In the genomic region with DNA sequence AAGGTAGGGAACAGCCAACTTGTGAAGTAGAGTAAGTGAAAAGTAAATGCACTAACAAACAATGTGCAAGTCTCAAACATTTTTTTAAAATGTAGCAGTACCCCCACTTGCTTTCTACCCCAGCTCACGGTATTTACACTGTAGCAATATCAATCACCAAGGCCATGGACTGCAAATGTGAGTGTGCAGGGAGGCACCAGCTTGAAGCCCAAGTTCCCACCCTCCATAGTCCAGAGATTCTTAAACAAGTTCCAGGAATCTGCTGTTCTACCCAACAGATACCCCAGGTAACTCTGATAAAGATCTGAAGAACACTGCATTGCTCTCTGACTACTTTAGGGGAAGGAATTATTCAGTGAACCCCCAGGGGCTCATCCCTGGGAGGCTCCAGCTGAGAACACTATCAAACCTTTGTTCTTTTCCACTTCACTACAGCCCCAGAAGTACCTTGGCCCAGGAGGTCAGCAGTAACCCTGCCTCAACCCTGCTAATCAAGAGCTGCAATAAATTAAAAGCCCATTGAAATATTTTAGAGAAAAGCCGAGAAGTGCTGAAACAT, we compare ENCODE assay signal across 12 cellular contexts.
A peak's percentile ranks its signal among the peaks of the same experiment; 100 is the strongest.
DNase-seq lines count a peak whose midpoint lies in the region; ATAC-seq and TF ChIP-seq lines count a peak whose summit lies in the region.
"Had no signal": no experiment of that assay in that cellular context is flagged by ENCODE, and none has a peak within 500 bp of the region (broad histone marks: within the 10 kb centered on the region; RNA-seq: fewer than 3 reads in every experiment).

No MANE protein-coding gene starts in this region.

- H3K79me2 ChIP-seq in mesendoderm (ENCODE audit: control insufficient read depth, insufficient read depth, low read length), result no peaks in the 10 kb centered on the region

- no peak overlapping the region for H3K23ac ChIP-seq in mesendoderm (ENCODE audit: low read length)

- H4K8ac ChIP-seq in mesendoderm (ENCODE audit: low read depth, low read length), result no peak overlapping the region

- no CpG with 5 or more reads among the region's 2 CpGs for WGBS in mesendoderm (ENCODE audit: extremely low coverage, insufficient coverage, low lambda C conversion rate)
- WGBS in transverse colon (ENCODE audit: low coverage in 1 of 2), 2 donors, result 78 to 81% methylated on average over 2 of the region's 2 CpGs

- no peak overlapping the region for H2BK120ac ChIP-seq in mesendoderm (ENCODE audit: low read depth, low read length)

- H3K79me1 ChIP-seq in mesendoderm (ENCODE audit: low read length), result no peaks in the 10 kb centered on the region

- in situ Hi-C loops in transverse colon (cut with MboI; ENCODE audit: low pct_ligation_motif_present in 1 of 4, low pct_unique_long_range_greater_than_20kb in 1 of 4, low sequenced_read_pairs in 3 of 4), result no loop called here

- H2AK5ac ChIP-seq in mesendoderm (ENCODE audit: low read length), result no peak overlapping the region

- intact Hi-C loops in left ventricle myocardium superior (cut with micrococcal nuclease), result no loop called here
- intact Hi-C loops in ascending aorta (cut with DNase I), result loop anchor here (2.0 kb wide), 1 partner anchor 87 kb away; no protein-coding TSS in a partner anchor
- intact Hi-C loops in transverse colon (cut with DNase I; ENCODE audit: low total_unique reads), result no loop called here

- no peaks in the 10 kb centered on the region for H3K9me3 ChIP-seq in cardiac muscle cell (ENCODE audit: low read depth)
- no peaks in the 10 kb centered on the region for H3K9me3 ChIP-seq in ascending aorta
- no peaks in the 10 kb centered on the region for H3K9me3 ChIP-seq in transverse colon
- H3K9me3 ChIP-seq: vagina had no signal

- no peak overlapping the region for H3K4me2 ChIP-seq in mesendoderm (ENCODE audit: low read length)

- no peak for TF ChIP-seq EP300 in transverse colon (IDR thresholded peaks at IDR 0.05; ENCODE audit: low read depth)

- H3K4me1 ChIP-seq in cardiac muscle cell (ENCODE audit: low read depth) (peaks cover 19% of the 10 kb centered on the region), ascending aorta (peaks cover 10 to 25% of the 10 kb centered on the region in 2 donors), mesendoderm (ENCODE audit: control insufficient read depth, low read depth, low read length) (peaks cover 12% of the 10 kb centered on the region), transverse colon (peaks cover 4 to 26% (median 12%) of the 10 kb centered on the region in 4 donors)

- no peak overlapping the region for H3K9ac ChIP-seq in mesendoderm (ENCODE audit: low read length)

- peak overlapping the region; percentile 44 for H3K27ac ChIP-seq in cardiac muscle cell
- H3K27ac ChIP-seq in ascending aorta, result peak overlapping the region; percentile 81 to 85
- peak overlapping the region; percentile 79 for H3K27ac ChIP-seq in mesendoderm (ENCODE audit: low read depth, low read length)
- peak overlapping the region in 3 of 4 donors; percentile 15 to 20 (median 16) for H3K27ac ChIP-seq in transverse colon

- H3K18ac ChIP-seq in mesendoderm (ENCODE audit: low read length), result peak overlapping the region; percentile 98

- H3K4ac ChIP-seq in mesendoderm (ENCODE audit: low read depth, low read length), result no peak overlapping the region

- DNase-seq in cardiac muscle cell (ENCODE audit: low read depth in 1 of 2, low spot score in 1 of 2) (no peak), left ventricle myocardium superior (no peak), ascending aorta (ENCODE audit: low spot score in 2 of 2) (no peak), mesendoderm (peak; percentile 85), transverse colon (no peak)
- DNase-seq in activated effector memory CD4-positive, alpha-beta T cell treated with Interleukin-2 at 50 U/mL for 16 hours, result no peak
- no peak for DNase-seq in stimulated activated CD4-positive, alpha-beta T cell treated with anti-CD3 and anti-CD28 coated beads, Interleukin-2, amount 100 ng/mL, for 48 hours
- DNase-seq: activated gamma-delta T cell treated with Interleukin-2 at 50 U/mL for 16 hours, NCI-H2107 had no signal

- H3K27me3 ChIP-seq in cardiac muscle cell, result no peaks in the 10 kb centered on the region
- H3K27me3 ChIP-seq in ascending aorta, result no peaks in the 10 kb centered on the region
- H3K27me3 ChIP-seq in mesendoderm (ENCODE audit: insufficient read depth, low read length, poor library complexity), result no peaks in the 10 kb centered on the region
- no peaks in the 10 kb centered on the region for H3K27me3 ChIP-seq in transverse colon
- H3K27me3 ChIP-seq: vagina had no signal

- H2BK5ac ChIP-seq in mesendoderm (ENCODE audit: low read length), result no peak overlapping the region

- no peak overlapping the region for H3K56ac ChIP-seq in mesendoderm (ENCODE audit: low read length)

- TF ChIP-seq POLR2A in transverse colon (IDR thresholded peaks at IDR 0.05), result no peak

- no peak overlapping the region for H2BK15ac ChIP-seq in mesendoderm (replicated peaks; ENCODE audit: low read depth)

- ATAC-seq in left ventricle myocardium superior, result no peak
- ATAC-seq in GM21529 (IDR thresholded peaks at IDR 0.05; ENCODE audit: unreplicated experiment), result no peak
- ATAC-seq: K562 had no signal

- TF ChIP-seq CTCF in cardiac muscle cell (IDR thresholded peaks at IDR 0.05; ENCODE audit: low read depth, low read length) (no peak), ascending aorta (IDR thresholded peaks at IDR 0.05) (no peak), transverse colon (IDR thresholded peaks at IDR 0.05) (no peak)

- H3K36me3 ChIP-seq in cardiac muscle cell (peaks cover 4% of the 10 kb centered on the region), ascending aorta (peaks cover 0 to 5% of the 10 kb centered on the region in 2 donors), mesendoderm (ENCODE audit: control insufficient read depth, insufficient read depth, low read length) (no peaks in the 10 kb centered on the region), transverse colon (no peaks in the 10 kb centered on the region)
- H3K36me3 ChIP-seq: vagina had no signal

- H3K4me3 ChIP-seq in cardiac muscle cell (no peak overlapping the region), ascending aorta (no peak overlapping the region), mesendoderm (ENCODE audit: low read length) (no peak overlapping the region), transverse colon (no peak overlapping the region)
- H3K4me3 ChIP-seq: K562, vagina had no signal

- no peak overlapping the region for H4K5ac ChIP-seq in mesendoderm (ENCODE audit: low read length)

Comparison
In these comparisons a context has a peak if more than half of its experiments do, and no peak if none do; other contexts are left out.
1. H3K27ac ChIP-seq: peak in every context shown above with its lines; median percentile 83 in ascending aorta; 79 in mesendoderm; 44 in cardiac muscle cell; 16 in transverse colon.